9 cellular contexts compared by ENCODE assay signal in genomic region chr16:53743149-53743566, GRCh38. TPM values are rescaled to one million over a fixed set of nuclear protein-coding genes. Genes with fewer than 3 reads are reported as not detected.
A peak's percentile ranks its signal among the peaks of the same experiment; 100 is the strongest.
DNase-seq lines count a peak whose midpoint lies in the region; ATAC-seq and TF ChIP-seq lines count a peak whose summit lies in the region.
"Had no signal": no experiment of that assay in that cellular context is flagged by ENCODE, and none has a peak within 500 bp of the region (broad histone marks: within the 10 kb centered on the region; RNA-seq: fewer than 3 reads in every experiment).

No MANE protein-coding gene starts in this region.

- intact Hi-C loops in right lobe of liver (cut with DNase I) = no loop called here

- POLR2A ChIA-PET in activated CD8-positive, alpha-beta T cell treated with anti-CD3 and anti-CD28 coated beads, Interleukin-2, amount 10 ng/mL, durations not matched to agents 7 days and 5 days (lab: Charles Lee) = no interaction called here

- CTCF ChIA-PET in activated CD8-positive, alpha-beta T cell treated with anti-CD3 and anti-CD28 coated beads, Interleukin-2, amount 10 ng/mL, durations not matched to agents 7 days and 5 days (lab: Charles Lee) = interaction anchor here (0.7 to 4.6 kb wide), 14 partner anchors 8 to 194 kb away, joined by 3 to 48 read pairs (median 4); partner anchors contain the start of genes FTO and RPGRIP1L

- H3K4me3 ChIP-seq in right lobe of liver = no peak overlapping the region

- 46% methylated on average over 3 of the region's 3 CpGs for WGBS in right lobe of liver (ENCODE audit: insufficient coverage, low coverage, low lambda C conversion rate, missing lambda C conversion rate)

- no peaks in the 10 kb centered on the region for H3K27me3 Mint-ChIP-seq in activated CD8-positive, alpha-beta T cell treated with anti-CD3 and anti-CD28 coated beads, Interleukin-2, amount 10 ng/mL, durations not matched to agents 7 days and 5 days (ENCODE audit: low read depth)

- H3K9me3 ChIP-seq in right lobe of liver = no peaks in the 10 kb centered on the region

- DNase-seq in NCI-H2227 (lab: John Stamatoyannopoulos, UW; ENCODE audit: unreplicated experiment) (peak; percentile 10), NCI-H2227 treated with DMSO at 0.1 percent for 48 hours (lab: John Stamatoyannopoulos, UW) (no peak), KBM-7 (peak; percentile 47), right lobe of liver (no peak), iPS-NIHi11 (ENCODE audit: low spot score) (no peak), GOT3 (lab: John Stamatoyannopoulos, UW) (no peak), hepatic stellate cell (ENCODE audit: low spot score) (no peak)
- DNase-seq in activated CD8-positive, alpha-beta T cell treated with anti-CD3 and anti-CD28 coated beads, Interleukin-2, amount 10 ng/mL, durations not matched to agents 7 days and 5 days = peak; percentile 25
- DNase-seq: right cardiac atrium had no signal

- no peaks in the 10 kb centered on the region for H3K27me3 ChIP-seq in right lobe of liver

- peak; percentile 44 to 66 (median 59) for TF ChIP-seq CTCF in right lobe of liver (IDR thresholded peaks at IDR 0.05)

- H3K27ac Mint-ChIP-seq in activated CD8-positive, alpha-beta T cell treated with anti-CD3 and anti-CD28 coated beads, Interleukin-2, amount 10 ng/mL, durations not matched to agents 7 days and 5 days = no peak overlapping the region

- no peak for TF ChIP-seq POLR2A in right lobe of liver (IDR thresholded peaks at IDR 0.05)

- H3K4me3 Mint-ChIP-seq in activated CD8-positive, alpha-beta T cell treated with anti-CD3 and anti-CD28 coated beads, Interleukin-2, amount 10 ng/mL, durations not matched to agents 7 days and 5 days = no peak overlapping the region

- H3K4me1 Mint-ChIP-seq in activated CD8-positive, alpha-beta T cell treated with anti-CD3 and anti-CD28 coated beads, Interleukin-2, amount 10 ng/mL, durations not matched to agents 7 days and 5 days (ENCODE audit: low read depth) = peaks cover 16% of the 10 kb centered on the region

- H3K36me3 Mint-ChIP-seq in activated CD8-positive, alpha-beta T cell treated with anti-CD3 and anti-CD28 coated beads, Interleukin-2, amount 10 ng/mL, durations not matched to agents 7 days and 5 days (ENCODE audit: low read depth) = no peaks in the 10 kb centered on the region

- peaks cover 9% of the 10 kb centered on the region for H3K9me3 Mint-ChIP-seq in activated CD8-positive, alpha-beta T cell treated with anti-CD3 and anti-CD28 coated beads, Interleukin-2, amount 10 ng/mL, durations not matched to agents 7 days and 5 days (ENCODE audit: insufficient read depth)

- in situ Hi-C loops in KBM-7 (cut with MboI; ENCODE audit: low pct_unique_long_range_greater_than_20kb, low sequenced_read_pairs) = no loop called here

- no peak overlapping the region for H3K27ac ChIP-seq in right lobe of liver

- peaks cover 0 to 7% (median 0%) of the 10 kb centered on the region in 4 donors for H3K4me1 ChIP-seq in right lobe of liver

- ATAC-seq in activated CD8-positive, alpha-beta T cell treated with anti-CD3 and anti-CD28 coated beads, Interleukin-2, amount 10 ng/mL, durations not matched to agents 7 days and 5 days = no peak
- ATAC-seq in right lobe of liver = peak; percentile 51 to 69 (median 64)

- no peaks in the 10 kb centered on the region for H3K36me3 ChIP-seq in right lobe of liver

RNA-seq across cellular contexts. Expression of gene FTO, which starts 39.2 kb away (rescaled TPM):
- 10 to 100 TPM; 40.2 to 44.5 TPM for total RNA-seq in activated CD8-positive, alpha-beta T cell treated with anti-CD3 and anti-CD28 coated beads, Interleukin-2, amount 10 ng/mL, durations not matched to agents 7 days and 5 days
- total RNA-seq in right lobe of liver = 10 to 100 TPM; 28.9 to 51.6 (median 33.6) TPM

RNA-seq across cellular contexts. Expression of gene RPGRIP1L, which starts 39.5 kb away (rescaled TPM):
- 1 to 10 TPM; 6.1 TPM for total RNA-seq in activated CD8-positive, alpha-beta T cell treated with anti-CD3 and anti-CD28 coated beads, Interleukin-2, amount 10 ng/mL, durations not matched to agents 7 days and 5 days
- 1 to 10 TPM in 4 of 6 experiments, under 1 TPM in 2; 0.86 to 2.0 (median 1.3) TPM for total RNA-seq in right lobe of liver

Comparison
In these comparisons a context has a peak if more than half of its experiments do, and no peak if none do; other contexts are left out.
1. DNase-seq: peak in NCI-H2227 (single experiment), KBM-7 (single experiment) and activated CD8-positive, alpha-beta T cell treated with anti-CD3 and anti-CD28 coated beads, Interleukin-2, amount 10 ng/mL, durations not matched to agents 7 days and 5 days (single experiment); none in NCI-H2227 treated with DMSO at 0.1 percent for 48 hours (single experiment), right lobe of liver (0 of 3), iPS-NIHi11 (single experiment), GOT3 (single experiment) and hepatic stellate cell (single experiment).